ENCODE assay signal across 22 cellular contexts in the genomic region with DNA sequence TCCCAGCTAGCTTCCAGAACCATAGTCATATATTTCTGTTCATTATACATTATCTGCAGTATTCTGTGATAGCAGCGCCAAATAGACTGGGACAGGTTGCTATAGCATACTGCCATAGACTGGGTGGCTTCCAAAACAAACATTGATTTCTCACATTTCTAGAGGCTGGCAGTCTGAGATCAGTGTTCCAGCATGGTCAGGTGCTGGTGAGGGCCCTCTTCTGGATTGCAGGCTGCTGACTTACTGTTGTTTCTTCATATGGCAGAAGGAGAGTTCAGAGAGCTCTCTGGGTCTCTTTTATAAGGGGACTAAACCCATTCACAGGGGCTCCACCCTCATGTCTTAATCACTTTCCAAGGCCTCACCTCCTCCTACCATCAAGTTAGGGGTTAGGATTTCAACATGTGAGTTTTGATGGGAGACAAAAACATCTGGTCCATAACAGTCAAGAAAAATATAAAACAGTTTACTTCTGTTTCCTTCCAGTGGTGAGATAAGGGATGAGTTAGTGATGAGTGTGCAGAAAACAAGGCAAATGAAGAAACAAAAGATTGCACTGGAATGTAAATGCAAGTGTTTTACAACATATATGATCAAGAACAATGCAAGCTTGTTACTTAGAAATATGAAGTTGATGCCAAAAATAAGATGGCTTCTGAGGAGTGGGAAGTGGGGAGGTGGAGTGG.
DNase-seq lines count a peak whose midpoint lies in the region; ATAC-seq and TF ChIP-seq lines count a peak whose summit lies in the region.
"Had no signal": no experiment of that assay in that cellular context is flagged by ENCODE, and none has a peak within 500 bp of the region (broad histone marks: within the 10 kb centered on the region; RNA-seq: fewer than 3 reads in every experiment).

No MANE protein-coding gene starts in this region.

- H3K27me3 Mint-ChIP-seq in CD8-positive, alpha-beta T cell (ENCODE audit: low read depth), result peaks cover 2% of the 10 kb centered on the region
- H3K27me3 Mint-ChIP-seq: effector memory CD8-positive, alpha-beta T cell; stimulated activated naive CD8-positive, alpha-beta T cell treated with anti-CD3 and anti-CD28 coated beads, Interleukin-15, amount 100 ng/mL, for 72 hours had no signal

- H3K27ac ChIP-seq in C4-2B, result no peak overlapping the region
- H3K27ac ChIP-seq in CD8-positive, alpha-beta T cell (ENCODE audit: low read depth, low read length), result no peak overlapping the region
- H3K27ac ChIP-seq: GM23248, heart left ventricle, parathyroid adenoma, RWPE1, upper lobe of left lung had no signal

- no peaks in the 10 kb centered on the region for H3K9me3 ChIP-seq in CD8-positive, alpha-beta T cell (ENCODE audit: low read length)
- H3K9me3 ChIP-seq: Caco-2, heart left ventricle, upper lobe of left lung had no signal

- ATAC-seq in CD8-positive, alpha-beta T cell, result no peak
- ATAC-seq in GM18868 (IDR thresholded peaks at IDR 0.05; ENCODE audit: unreplicated experiment) (no peak), HG02884 (IDR thresholded peaks at IDR 0.05; ENCODE audit: unreplicated experiment) (no peak)
- ATAC-seq: effector memory CD8-positive, alpha-beta T cell; heart left ventricle; naive thymus-derived CD8-positive, alpha-beta T cell; stimulated activated naive CD8-positive, alpha-beta T cell treated with anti-CD3 and anti-CD28 coated beads, Interleukin-15, amount 100 ng/mL, for 72 hours had no signal

- intact Hi-C loops in CD8-positive, alpha-beta T cell (cut with DNase I, micrococcal nuclease), result no loop called here

- H3K27ac Mint-ChIP-seq in CD8-positive, alpha-beta T cell, result no peak overlapping the region
- H3K27ac Mint-ChIP-seq: effector memory CD8-positive, alpha-beta T cell; naive thymus-derived CD8-positive, alpha-beta T cell; stimulated activated naive CD8-positive, alpha-beta T cell treated with anti-CD3 and anti-CD28 coated beads, Interleukin-15, amount 100 ng/mL, for 72 hours had no signal

- no peaks in the 10 kb centered on the region for H3K4me1 ChIP-seq in CD8-positive, alpha-beta T cell (ENCODE audit: insufficient read depth, low read length)
- H3K4me1 ChIP-seq: heart left ventricle, parathyroid adenoma, upper lobe of left lung had no signal

- CTCF ChIA-PET in CD8-positive, alpha-beta T cell (lab: Charles Lee), result no interaction called here

- H3K9me3 Mint-ChIP-seq in CD8-positive, alpha-beta T cell, result no peaks in the 10 kb centered on the region
- H3K9me3 Mint-ChIP-seq: effector memory CD8-positive, alpha-beta T cell; stimulated activated naive CD8-positive, alpha-beta T cell treated with anti-CD3 and anti-CD28 coated beads, Interleukin-15, amount 100 ng/mL, for 72 hours had no signal

- H3K36me3 ChIP-seq in CD8-positive, alpha-beta T cell (ENCODE audit: insufficient read depth, low read length), result no peaks in the 10 kb centered on the region
- H3K36me3 ChIP-seq: heart left ventricle, upper lobe of left lung had no signal

- H3K36me3 Mint-ChIP-seq in CD8-positive, alpha-beta T cell, result no peaks in the 10 kb centered on the region
- H3K36me3 Mint-ChIP-seq: naive thymus-derived CD8-positive, alpha-beta T cell had no signal

- no peak for TF ChIP-seq POLR2A in NB4 (IDR thresholded peaks at IDR 0.05; ENCODE audit: extremely low read depth, insufficient read length)

- no peak overlapping the region for H3K4me3 Mint-ChIP-seq in CD8-positive, alpha-beta T cell
- H3K4me3 Mint-ChIP-seq: effector memory CD8-positive, alpha-beta T cell; naive thymus-derived CD8-positive, alpha-beta T cell; stimulated activated naive CD8-positive, alpha-beta T cell treated with anti-CD3 and anti-CD28 coated beads, Interleukin-15, amount 100 ng/mL, for 72 hours had no signal

- POLR2A ChIA-PET in CD8-positive, alpha-beta T cell (lab: Charles Lee), result no interaction called here

- H3K27me3 ChIP-seq in CD8-positive, alpha-beta T cell (ENCODE audit: insufficient read depth, low read length), result no peaks in the 10 kb centered on the region
- H3K27me3 ChIP-seq: upper lobe of left lung had no signal

- H3K4me3 ChIP-seq in NB4 (ENCODE audit: low read depth, low read length) (no peak overlapping the region), fibroblast of pulmonary artery (replicated peaks; ENCODE audit: low read depth, low read length) (no peak overlapping the region)
- H3K4me3 ChIP-seq in CD8-positive, alpha-beta T cell (ENCODE audit: low read depth, low read length), result no peak overlapping the region
- H3K4me3 ChIP-seq: GM23248, heart left ventricle, upper lobe of left lung had no signal

- TF ChIP-seq CTCF in C4-2B (conservative IDR thresholded peaks at IDR 0.05) (peak; percentile 40), NB4 (IDR thresholded peaks at IDR 0.05; ENCODE audit: low read depth, low read length) (no peak), fibroblast of pulmonary artery (IDR thresholded peaks at IDR 0.05; ENCODE audit: low read length, missing control alignments) (no peak)
- TF ChIP-seq CTCF in CD8-positive, alpha-beta T cell (IDR thresholded peaks at IDR 0.05), result no peak

- DNase-seq in NB4 (ENCODE audit: low read depth) (peak; percentile 23), NCI-H446 treated with DMSO at 0.1 percent for 48 hours (lab: John Stamatoyannopoulos, UW) (peak; percentile 49), fibroblast of pulmonary artery (ENCODE audit: low read depth) (peak; percentile 66), NCI-H82 (lab: John Stamatoyannopoulos, UW) (no peak)
- DNase-seq in CD8-positive, alpha-beta T cell, result no peak
- DNase-seq: activated CD4-positive, alpha-beta T cell treated with anti-CD3 and anti-CD28 coated beads, Interleukin-2, amount 50 U/mL, for 4 hours; activated naive CD4-positive, alpha-beta T cell treated with anti-CD3 and anti-CD28 coated beads, Interleukin-2, amount 50 U/mL, for 16 hours; activated T-cell treated with anti-CD3 and anti-CD28 coated beads, Interleukin-2, amount 50 U/mL, for 1 hour; Caco-2; effector memory CD8-positive, alpha-beta T cell; GM23248; heart left ventricle; Kasumi-1; naive thymus-derived CD8-positive, alpha-beta T cell; NCI-H1436; stimulated activated naive CD8-positive, alpha-beta T cell treated with anti-CD3 and anti-CD28 coated beads, Interleukin-15, amount 100 ng/mL, for 72 hours had no signal

- no peaks in the 10 kb centered on the region for H3K4me1 Mint-ChIP-seq in CD8-positive, alpha-beta T cell (ENCODE audit: low read depth)
- H3K4me1 Mint-ChIP-seq: naive thymus-derived CD8-positive, alpha-beta T cell; stimulated activated naive CD8-positive, alpha-beta T cell treated with anti-CD3 and anti-CD28 coated beads, Interleukin-15, amount 100 ng/mL, for 72 hours had no signal

Comparison
In these comparisons a context has a peak if more than half of its experiments do, and no peak if none do; other contexts are left out.
1. DNase-seq: peak in NB4 (single experiment), NCI-H446 treated with DMSO at 0.1 percent for 48 hours (single experiment) and fibroblast of pulmonary artery (single experiment); none in NCI-H82 (single experiment) and CD8-positive, alpha-beta T cell (0 of 7).